In the genomic region with DNA sequence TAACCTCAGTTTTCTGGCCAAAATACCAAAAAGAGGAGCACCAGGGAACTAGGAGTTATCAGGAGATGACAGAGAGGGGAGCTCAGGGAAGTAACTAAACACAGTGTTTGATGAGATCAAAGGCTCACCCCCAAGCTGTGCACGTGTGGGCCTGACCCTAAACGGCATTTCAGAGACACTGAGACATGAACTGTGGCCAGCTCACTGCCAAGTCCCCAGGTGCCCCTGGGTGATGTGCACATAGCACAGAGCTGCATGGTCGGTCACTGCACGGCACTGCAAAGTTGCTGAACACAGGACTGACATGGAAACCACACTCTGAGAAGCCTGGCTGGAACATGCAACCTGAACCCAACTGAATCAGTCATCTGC, we compare ENCODE assay signal across 14 cellular contexts. TPM values are rescaled to one million over a fixed set of nuclear protein-coding genes. Genes with fewer than 3 reads are reported as not detected.
"Had no signal": no experiment of that assay in that cellular context is flagged by ENCODE, and none has a peak within 500 bp of the region (broad histone marks: within the 10 kb centered on the region; RNA-seq: fewer than 3 reads in every experiment).

No MANE protein-coding gene starts in this region.

- ATAC-seq: foreskin keratinocyte, left ventricle myocardium superior had no signal

- H3K27ac Mint-ChIP-seq: activated naive CD4-positive, alpha-beta T cell treated with anti-CD3 and anti-CD28 coated beads, Interleukin-2, amount 50 U/mL, for 72 hours; activated T-cell treated with anti-CD3 and anti-CD28 coated beads, Interleukin-2, amount 50 U/mL, for 24 hours; type B pancreatic cell had no signal

- H3K4me1 ChIP-seq: foreskin keratinocyte had no signal

- H3K36me3 Mint-ChIP-seq: activated naive CD4-positive, alpha-beta T cell treated with anti-CD3 and anti-CD28 coated beads, Interleukin-2, amount 50 U/mL, for 72 hours; natural killer cell; type B pancreatic cell had no signal

- H3K27ac ChIP-seq: foreskin keratinocyte had no signal

- DNase-seq: activated CD4-positive, alpha-beta T cell treated with anti-CD3 and anti-CD28 coated beads, Interleukin-2, amount 50 U/mL, for 4 hours; activated T-cell treated with anti-CD3 and anti-CD28 coated beads, Interleukin-2, amount 50 U/mL, for 24 hours; effector memory CD4-positive, alpha-beta T cell; foreskin keratinocyte; kidney glomerular epithelial cell; left ventricle myocardium superior; mesenchymal stem cell; natural killer cell; retina; SW 1271 had no signal

- H3K4me3 Mint-ChIP-seq: activated T-cell treated with anti-CD3 and anti-CD28 coated beads, Interleukin-2, amount 50 U/mL, for 24 hours; type B pancreatic cell had no signal

- H3K27me3 ChIP-seq: foreskin keratinocyte had no signal

- FAIRE-seq: TTC549 had no signal

- H3K9me3 Mint-ChIP-seq: activated naive CD4-positive, alpha-beta T cell treated with anti-CD3 and anti-CD28 coated beads, Interleukin-2, amount 50 U/mL, for 72 hours; activated T-cell treated with anti-CD3 and anti-CD28 coated beads, Interleukin-2, amount 50 U/mL, for 24 hours; natural killer cell; type B pancreatic cell had no signal

- H3K27me3 Mint-ChIP-seq: type B pancreatic cell had no signal

RNA-seq across cellular contexts. Expression of a gene that starts 26.7 kb away (rescaled TPM):
- total RNA-seq: activated naive CD4-positive, alpha-beta T cell treated with anti-CD3 and anti-CD28 coated beads, Interleukin-2, amount 50 U/mL, for 72 hours; T-helper 2 cell treated with Interferon-gamma antibody and Interleukin-4, amounts not matched to agents 100 ng/mL and 5 ng/mL, for 36 hours had no signal
